Comparison of ENCODE assay signal across 8 cellular contexts in genomic region chr20:1900321-1900791, GRCh38. TPM values are rescaled to one million over a fixed set of nuclear protein-coding genes. Genes with fewer than 3 reads are reported as not detected.
DNase-seq lines count a peak whose midpoint lies in the region; ATAC-seq, FAIRE-seq and TF ChIP-seq lines count a peak whose summit lies in the region.

No MANE protein-coding gene starts in this region.

- H3K27ac ChIP-seq in brain microvascular endothelial cell: no peak overlapping the region
- no peak overlapping the region for H3K27ac ChIP-seq in keratinocyte (ENCODE audit: control insufficient read depth, insufficient read depth, low read length)
- no peak overlapping the region for H3K27ac ChIP-seq in effector memory CD4-positive, alpha-beta T cell (ENCODE audit: insufficient read depth, low read length, poor library complexity, severe bottlenecking)

- no peak overlapping the region for H3K27ac Mint-ChIP-seq in activated CD8-positive, alpha-beta T cell treated with anti-CD3 and anti-CD28 coated beads for 36 hours
- H3K27ac Mint-ChIP-seq in activated CD8-positive, alpha-beta T cell treated with anti-CD3 and anti-CD28 coated beads, Interleukin-2, amount 10 ng/mL, durations not matched to agents 7 days and 5 days: no peak overlapping the region

- peaks cover 93% of the 10 kb centered on the region for H3K79me2 ChIP-seq in keratinocyte (ENCODE audit: control insufficient read depth, insufficient read depth, low read length)

- H3K27me3 ChIP-seq in brain microvascular endothelial cell (replicated peaks): no peaks in the 10 kb centered on the region
- no peaks in the 10 kb centered on the region for H3K27me3 ChIP-seq in keratinocyte (ENCODE audit: control insufficient read depth, extremely low read depth, insufficient read depth, low read length)
- H3K27me3 ChIP-seq in effector memory CD4-positive, alpha-beta T cell (replicated peaks; ENCODE audit: control insufficient read depth, insufficient read depth, low read length, poor library complexity, severe bottlenecking): peaks cover 18% of the 10 kb centered on the region

- peaks cover 40% of the 10 kb centered on the region for H3K27me3 Mint-ChIP-seq in activated CD8-positive, alpha-beta T cell treated with anti-CD3 and anti-CD28 coated beads for 36 hours
- peaks cover 30% of the 10 kb centered on the region for H3K27me3 Mint-ChIP-seq in activated CD8-positive, alpha-beta T cell treated with anti-CD3 and anti-CD28 coated beads, Interleukin-2, amount 10 ng/mL, durations not matched to agents 7 days and 5 days (ENCODE audit: low read depth)

- peak; percentile 70 for ATAC-seq in activated CD8-positive, alpha-beta T cell treated with anti-CD3 and anti-CD28 coated beads for 36 hours
- no peak for ATAC-seq in activated CD8-positive, alpha-beta T cell treated with anti-CD3 and anti-CD28 coated beads, Interleukin-2, amount 10 ng/mL, durations not matched to agents 7 days and 5 days
- no peak for ATAC-seq in GM21423 (IDR thresholded peaks at IDR 0.05; ENCODE audit: unreplicated experiment)

- no peak overlapping the region for H3K4me2 ChIP-seq in keratinocyte (ENCODE audit: control insufficient read depth, extremely low read depth, insufficient read depth, low read depth, low read length)

- no peaks in the 10 kb centered on the region for H3K36me3 ChIP-seq in brain microvascular endothelial cell (replicated peaks)
- H3K36me3 ChIP-seq in keratinocyte (ENCODE audit: control insufficient read depth in 2 of 2, extremely low read depth in 1 of 2, insufficient read depth in 2 of 2, low read length in 2 of 2): peaks cover 11 to 39% of the 10 kb centered on the region in 2 experiments
- no peaks in the 10 kb centered on the region for H3K36me3 ChIP-seq in effector memory CD4-positive, alpha-beta T cell (ENCODE audit: control insufficient read depth, insufficient read depth, low read length)

- H3K4me3 ChIP-seq in brain microvascular endothelial cell (ENCODE audit: low read depth, low read length) (no peak overlapping the region), keratinocyte (ENCODE audit: control insufficient read depth in 2 of 3, extremely low read depth in 1 of 3, insufficient read depth in 2 of 3, low read depth in 1 of 3, low read length in 3 of 3) (no peak overlapping the region)
- H3K4me3 ChIP-seq in effector memory CD4-positive, alpha-beta T cell (ENCODE audit: insufficient read depth, low read depth, low read length, poor library complexity, severe bottlenecking): no peak overlapping the region

- intact Hi-C loops in activated CD8-positive, alpha-beta T cell treated with anti-CD3 and anti-CD28 coated beads for 36 hours (cut with micrococcal nuclease): no loop called here

- in situ Hi-C loops in brain microvascular endothelial cell (cut with HindIII; ENCODE audit: low pct_ligation_motif_present, low sequenced_read_pairs): no loop called here

- no peaks in the 10 kb centered on the region for H3K9me3 Mint-ChIP-seq in activated CD8-positive, alpha-beta T cell treated with anti-CD3 and anti-CD28 coated beads for 36 hours
- H3K9me3 Mint-ChIP-seq in activated CD8-positive, alpha-beta T cell treated with anti-CD3 and anti-CD28 coated beads, Interleukin-2, amount 10 ng/mL, durations not matched to agents 7 days and 5 days (ENCODE audit: insufficient read depth): no peaks in the 10 kb centered on the region

- no peak overlapping the region for H3K9ac ChIP-seq in keratinocyte (ENCODE audit: control insufficient read depth, extremely low read depth, insufficient read depth, low read length)

- peaks cover 34% of the 10 kb centered on the region for H4K20me1 ChIP-seq in keratinocyte (ENCODE audit: control insufficient read depth, extremely low read depth, insufficient read depth, low read length)

- peaks cover 8% of the 10 kb centered on the region for H3K9me1 ChIP-seq in keratinocyte (ENCODE audit: control insufficient read depth, extremely low read depth, insufficient read depth, low read length)

- H3K9me3 ChIP-seq in keratinocyte (ENCODE audit: control insufficient read depth, low read depth, low read length): no peaks in the 10 kb centered on the region
- no peaks in the 10 kb centered on the region for H3K9me3 ChIP-seq in effector memory CD4-positive, alpha-beta T cell (ENCODE audit: control insufficient read depth, low read length)

- POLR2A ChIA-PET in activated CD8-positive, alpha-beta T cell treated with anti-CD3 and anti-CD28 coated beads for 36 hours (lab: Charles Lee): no interaction called here
- POLR2A ChIA-PET in activated CD8-positive, alpha-beta T cell treated with anti-CD3 and anti-CD28 coated beads, Interleukin-2, amount 10 ng/mL, durations not matched to agents 7 days and 5 days (lab: Charles Lee): no interaction called here

- H3K4me1 ChIP-seq in keratinocyte (ENCODE audit: control insufficient read depth, extremely low read depth, insufficient read depth, low read length): peaks cover 26% of the 10 kb centered on the region
- H3K4me1 ChIP-seq in effector memory CD4-positive, alpha-beta T cell (ENCODE audit: control insufficient read depth, insufficient read depth, low read length, poor library complexity, severe bottlenecking): no peaks in the 10 kb centered on the region

- H2AFZ ChIP-seq in keratinocyte (ENCODE audit: control insufficient read depth, low read length): no peak overlapping the region

- no peaks in the 10 kb centered on the region for H3K36me3 Mint-ChIP-seq in activated CD8-positive, alpha-beta T cell treated with anti-CD3 and anti-CD28 coated beads for 36 hours (ENCODE audit: low read depth)
- no peaks in the 10 kb centered on the region for H3K36me3 Mint-ChIP-seq in activated CD8-positive, alpha-beta T cell treated with anti-CD3 and anti-CD28 coated beads, Interleukin-2, amount 10 ng/mL, durations not matched to agents 7 days and 5 days (ENCODE audit: low read depth)

- no peak overlapping the region for H3K4me3 Mint-ChIP-seq in activated CD8-positive, alpha-beta T cell treated with anti-CD3 and anti-CD28 coated beads for 36 hours
- H3K4me3 Mint-ChIP-seq in activated CD8-positive, alpha-beta T cell treated with anti-CD3 and anti-CD28 coated beads, Interleukin-2, amount 10 ng/mL, durations not matched to agents 7 days and 5 days: no peak overlapping the region

- FAIRE-seq in keratinocyte (lab: Jason Lieb, UNC): no peak

- peak; percentile 11 for DNase-seq in activated CD8-positive, alpha-beta T cell treated with anti-CD3 and anti-CD28 coated beads for 36 hours
- no peak for DNase-seq in activated CD8-positive, alpha-beta T cell treated with anti-CD3 and anti-CD28 coated beads, Interleukin-2, amount 10 ng/mL, durations not matched to agents 7 days and 5 days
- DNase-seq in NCI-H2227 treated with DMSO at 0.1 percent for 48 hours (lab: John Stamatoyannopoulos, UW): peak; percentile 29
- DNase-seq in brain microvascular endothelial cell: peak; percentile 68
- DNase-seq in keratinocyte (ENCODE audit: low read depth, low spot score): no peak
- peak; percentile 50 for DNase-seq in stromal cell of bone marrow (ENCODE audit: low read depth)
- DNase-seq in effector memory CD4-positive, alpha-beta T cell: no peak

- dilution Hi-C loops in keratinocyte (cut with MboI; ENCODE audit: extremely low pct_ligation_motif_present, low sequenced_read_pairs): no loop called here

- CTCF ChIA-PET in activated CD8-positive, alpha-beta T cell treated with anti-CD3 and anti-CD28 coated beads for 36 hours (lab: Charles Lee): interaction anchor here (1.5 kb wide), 1 partner anchor 11 kb away, joined by 4 read pairs; no protein-coding TSS in a partner anchor
- CTCF ChIA-PET in activated CD8-positive, alpha-beta T cell treated with anti-CD3 and anti-CD28 coated beads, Interleukin-2, amount 10 ng/mL, durations not matched to agents 7 days and 5 days (lab: Charles Lee): interaction anchor here (2.2 kb wide), 1 partner anchor 98 kb away, joined by 5 read pairs; no protein-coding TSS in a partner anchor

- no peaks in the 10 kb centered on the region for H3K4me1 Mint-ChIP-seq in activated CD8-positive, alpha-beta T cell treated with anti-CD3 and anti-CD28 coated beads for 36 hours (ENCODE audit: low read depth)
- H3K4me1 Mint-ChIP-seq in activated CD8-positive, alpha-beta T cell treated with anti-CD3 and anti-CD28 coated beads, Interleukin-2, amount 10 ng/mL, durations not matched to agents 7 days and 5 days (ENCODE audit: low read depth): no peaks in the 10 kb centered on the region

- TF ChIP-seq CTCF in activated CD8-positive, alpha-beta T cell treated with anti-CD3 and anti-CD28 coated beads for 36 hours (IDR thresholded peaks at IDR 0.05): peak; percentile 19
- TF ChIP-seq CTCF in brain microvascular endothelial cell (IDR thresholded peaks at IDR 0.05; ENCODE audit: low read depth, low read length, missing control alignments) (peak; percentile 90), keratinocyte (optimal IDR thresholded peaks at IDR 0.05 in 1 of 3, IDR thresholded peaks at IDR 0.05 in 1 of 3, conservative IDR thresholded peaks at IDR 0.05 in 1 of 3; ENCODE audit: extremely low read depth in 1 of 3, insufficient read depth in 2 of 3, low read length in 3 of 3) (peak; percentile 75 to 84 (median 83))

RNA-seq across cellular contexts. Expression of gene SIRPA, which starts 5.1 kb away (rescaled TPM):
- under 1 TPM; 0.09 TPM for total RNA-seq in activated CD8-positive, alpha-beta T cell treated with anti-CD3 and anti-CD28 coated beads for 36 hours
- not detected for total RNA-seq in activated CD8-positive, alpha-beta T cell treated with anti-CD3 and anti-CD28 coated beads, Interleukin-2, amount 10 ng/mL, durations not matched to agents 7 days and 5 days
- polyA plus RNA-seq in keratinocyte: 19.9 to 50.7 TPM (median 23.7 TPM) in 3 replicates
- 14.5 TPM for polyA plus RNA-seq in keratinocyte (2011; ENCODE audit: low read depth)
- polyA plus RNA-seq in keratinocyte (2011; cell fraction: cytosol; rRNA removed): 27.2 and 34.1 TPM in 2 replicates
- polyA plus RNA-seq in keratinocyte (2011; cell fraction: nucleus; rRNA removed): 64.2 and 79.1 TPM in 2 replicates
- polyA plus RNA-seq in keratinocyte (2012; ENCODE audit: low replicate concordance): 37.4 and 48.9 TPM in 2 replicates
- polyA minus RNA-seq in keratinocyte: 23.1 to 84.4 TPM (median 23.5 TPM) in 3 replicates
- 21.5 TPM for polyA minus RNA-seq in keratinocyte (2011; cell fraction: cytosol; rRNA and poly(A)+ RNA removed)
- polyA minus RNA-seq in keratinocyte (2011; cell fraction: nucleus; rRNA and poly(A)+ RNA removed): 35.0 and 48.7 TPM in 2 replicates

Comparison
In these comparisons a context has a peak if more than half of its experiments do, and no peak if none do; other contexts are left out.
1. DNase-seq: peak in activated CD8-positive, alpha-beta T cell treated with anti-CD3 and anti-CD28 coated beads for 36 hours (single experiment), NCI-H2227 treated with DMSO at 0.1 percent for 48 hours (single experiment), brain microvascular endothelial cell (single experiment) and stromal cell of bone marrow (single experiment); none in activated CD8-positive, alpha-beta T cell treated with anti-CD3 and anti-CD28 coated beads, Interleukin-2, amount 10 ng/mL, durations not matched to agents 7 days and 5 days (single experiment), keratinocyte (single experiment) and effector memory CD4-positive, alpha-beta T cell (0 of 3).
2. CTCF ChIP-seq: peak in every context shown above with its lines; median percentile 90 in brain microvascular endothelial cell; 83 in keratinocyte; 19 in activated CD8-positive, alpha-beta T cell treated with anti-CD3 and anti-CD28 coated beads for 36 hours.